37 cellular contexts compared by ENCODE assay signal in genomic region chr4:26136615-26137014, GRCh38.
"Had no signal": no experiment of that assay in that cellular context is flagged by ENCODE, and none has a peak within 500 bp of the region (broad histone marks: within the 10 kb centered on the region; RNA-seq: fewer than 3 reads in every experiment).

No MANE protein-coding gene starts in this region.

- H3K27ac ChIP-seq: brain microvascular endothelial cell, Peyer's patch, SJSA1, VCaP had no signal

- H3K36me3 Mint-ChIP-seq: T-cell had no signal

- H3K27me3 ChIP-seq: brain microvascular endothelial cell, MG63, Peyer's patch, SJSA1 had no signal

- H3K9me2 ChIP-seq: SK-N-SH had no signal

- H3K9me3 ChIP-seq: MG63, Peyer's patch, SJSA1, SK-N-SH had no signal

- DNase-seq: activated B cell treated with CpG ODN at 0.5 μM for 24 hours; activated CD4-positive, alpha-beta T cell treated with anti-CD3 and anti-CD28 coated beads for 4 hours; activated CD4-positive, CD25-positive, alpha-beta regulatory T cell treated with anti-CD3 and anti-CD28 coated beads, Interleukin-2, amount 50 U/mL, for 72 hours; activated CD8-positive, alpha-beta T cell treated with anti-CD3 and anti-CD28 coated beads for 36 hours; activated effector memory CD4-positive, alpha-beta T cell treated with Interleukin-2 at 50 U/mL for 16 hours; activated naive CD4-positive, alpha-beta T cell; activated naive CD4-positive, alpha-beta T cell treated with anti-CD3 and anti-CD28 coated beads, Interleukin-2, amount 50 U/mL, for 16 hours; activated naive CD8-positive, alpha-beta T cell treated with anti-CD3 and anti-CD28 coated beads for 36 hours; activated T-cell treated with anti-CD3 and anti-CD28 coated beads, Interleukin-2, amount 50 U/mL, for 1 hour; activated T-cell treated with anti-CD3 and anti-CD28 coated beads, Interleukin-2, amount 50 U/mL, for 72 hours; amniotic stem cell; aorta; brain microvascular endothelial cell; central memory CD4-positive, alpha-beta T cell; Kasumi-1; KG1; MG63; NCI-H1048; NCI-H1105 treated with DMSO at 0.1 percent for 48 hours; NCI-H1436; NCI-H1694; NCI-H1930; NCI-H2171 treated with DMSO at 0.1 percent for 48 hours; NCI-H2227 treated with DMSO at 0.1 percent for 48 hours; NCI-H446 treated with DMSO at 0.1 percent for 48 hours; NCI-H524; NCI-H69; PC-3; Peyer's patch; RPMI8226; SHP77 treated with DMSO at 0.1 percent for 48 hours; SK-N-SH; T-cell; T-helper 2 cell; T-helper 9 cell had no signal

- ATAC-seq: activated CD8-positive, alpha-beta T cell treated with anti-CD3 and anti-CD28 coated beads for 36 hours; activated T-cell treated with anti-CD3 and anti-CD28 coated beads, Interleukin-2, amount 50 U/mL, for 72 hours; PC-3; T-cell had no signal

- H3K4me2 ChIP-seq: SK-N-SH had no signal

- H3K4me3 Mint-ChIP-seq: activated B cell treated with CpG ODN at 0.5 μM for 24 hours; activated CD8-positive, alpha-beta T cell treated with anti-CD3 and anti-CD28 coated beads for 36 hours; activated naive CD8-positive, alpha-beta T cell treated with anti-CD3 and anti-CD28 coated beads for 36 hours; activated T-cell treated with anti-CD3 and anti-CD28 coated beads, Interleukin-2, amount 50 U/mL, for 72 hours; T-cell had no signal

- H3K36me3 ChIP-seq: brain microvascular endothelial cell, MG63, Peyer's patch, SJSA1 had no signal

- H3K4me1 ChIP-seq: Peyer's patch, SJSA1 had no signal

- H3K9me3 Mint-ChIP-seq: activated B cell treated with CpG ODN at 0.5 μM for 24 hours; activated CD8-positive, alpha-beta T cell treated with anti-CD3 and anti-CD28 coated beads for 36 hours; activated naive CD8-positive, alpha-beta T cell treated with anti-CD3 and anti-CD28 coated beads for 36 hours had no signal

- H3K27ac Mint-ChIP-seq: activated B cell treated with CpG ODN at 0.5 μM for 24 hours; activated CD8-positive, alpha-beta T cell treated with anti-CD3 and anti-CD28 coated beads for 36 hours; activated naive CD8-positive, alpha-beta T cell treated with anti-CD3 and anti-CD28 coated beads for 36 hours; activated T-cell treated with anti-CD3 and anti-CD28 coated beads, Interleukin-2, amount 50 U/mL, for 72 hours; T-cell had no signal

- H3K9ac ChIP-seq: SK-N-SH had no signal

- H3K4me3 ChIP-seq: MG63, Peyer's patch, SJSA1 had no signal

- H3K27me3 Mint-ChIP-seq: activated B cell treated with CpG ODN at 0.5 μM for 24 hours; activated naive CD8-positive, alpha-beta T cell treated with anti-CD3 and anti-CD28 coated beads for 36 hours had no signal
